12 cellular contexts compared by ENCODE assay signal in genomic region chr13:28204690-28205443, GRCh38.
DNase-seq lines count a peak whose midpoint lies in the region; ATAC-seq, FAIRE-seq and TF ChIP-seq lines count a peak whose summit lies in the region.
"Had no signal": no experiment of that assay in that cellular context is flagged by ENCODE, and none has a peak within 500 bp of the region (broad histone marks: within the 10 kb centered on the region; RNA-seq: fewer than 3 reads in every experiment).

No MANE protein-coding gene starts in this region.

- TF ChIP-seq CTCF in HepG2 (CRISPR knock-in tag; IDR thresholded peaks at IDR 0.05): no peak
- TF ChIP-seq CTCF in right lobe of liver (IDR thresholded peaks at IDR 0.05): no peak
- TF ChIP-seq CTCF in nephron progenitor cell (IDR thresholded peaks at IDR 0.05): no peak

- H3K9me3 ChIP-seq in HepG2 (ENCODE audit: low read length) (no peaks in the 10 kb centered on the region), right lobe of liver (no peaks in the 10 kb centered on the region)
- H3K9me3 ChIP-seq: BE2C had no signal

- H3K4me1 ChIP-seq in HepG2 (ENCODE audit: insufficient read depth, low read length): peaks cover 20% of the 10 kb centered on the region
- no peaks in the 10 kb centered on the region for H3K4me1 ChIP-seq in right lobe of liver
- H3K4me1 ChIP-seq: BE2C had no signal

- CTCF ChIA-PET in HepG2 (lab: Yijun Ruan, JAX; ENCODE audit: low intra/inter-chr PET ratio, low total read pairs): no interaction called here

- TF ChIP-seq POLR2A in HepG2 (IDR thresholded peaks at IDR 0.05; ENCODE audit: insufficient read depth in 1 of 2, low read depth in 2 of 2, low read length in 2 of 2): no peak
- TF ChIP-seq POLR2A in right lobe of liver (IDR thresholded peaks at IDR 0.05): no peak

- H3K4me3 Mint-ChIP-seq in nephron progenitor cell: no peak overlapping the region
- H3K4me3 Mint-ChIP-seq in stimulated activated naive CD8-positive, alpha-beta T cell treated with anti-CD3 and anti-CD28 coated beads, Interleukin-15, amount 100 ng/mL, for 72 hours: peak overlapping the region; percentile 1 to 18
- H3K4me3 Mint-ChIP-seq: T-helper 1 cell treated with Interleukin-12 subunit alpha and Interleukin-12 subunit beta and Interleukin-4 antibody, amounts not matched to agents 30 μg/mL and 1 μg/mL, for 36 hours had no signal

- H3K4me3 ChIP-seq in HepG2 (replicated peaks in 1 of 3; ENCODE audit: insufficient read depth in 1 of 3, low read depth in 2 of 3, low read length in 3 of 3) (no peak overlapping the region), right lobe of liver (no peak overlapping the region)

- WGBS in HepG2 (ENCODE audit: low lambda C conversion rate): 91% methylated on average over 5 of the region's 5 CpGs
- WGBS in right lobe of liver (ENCODE audit: insufficient coverage, low coverage, low lambda C conversion rate, missing lambda C conversion rate): 60% methylated on average over 5 of the region's 5 CpGs

- in situ Hi-C loops in HepG2 (cut with HindIII; ENCODE audit: extremely low pct_ligation_motif_present, low pct_unique_long_range_greater_than_20kb): no loop called here

- DNase-seq in HepG2 (ENCODE audit: low spot score): peak; percentile 5
- no peak for DNase-seq in right lobe of liver
- no peak for DNase-seq in nephron progenitor cell
- peak; percentile 3 to 65 for DNase-seq in stimulated activated naive CD8-positive, alpha-beta T cell treated with anti-CD3 and anti-CD28 coated beads, Interleukin-15, amount 100 ng/mL, for 72 hours
- DNase-seq in NCI-H82 (lab: John Stamatoyannopoulos, UW): no peak
- DNase-seq in foreskin melanocyte: no peak
- DNase-seq in frontal cortex (ENCODE audit: low spot score in 2 of 2): no peak
- DNase-seq: BE2C had no signal

- no peaks in the 10 kb centered on the region for H3K4me1 Mint-ChIP-seq in nephron progenitor cell
- H3K4me1 Mint-ChIP-seq in stimulated activated naive CD8-positive, alpha-beta T cell treated with anti-CD3 and anti-CD28 coated beads, Interleukin-15, amount 100 ng/mL, for 72 hours: peaks cover 41% of the 10 kb centered on the region

- no peak for FAIRE-seq in HepG2 (lab: Jason Lieb, UNC)
- no peak for FAIRE-seq in frontal cortex (lab: Jason Lieb, UNC)
- FAIRE-seq: colon had no signal

- H3K79me2 ChIP-seq in HepG2 (ENCODE audit: insufficient read depth, low read length): no peaks in the 10 kb centered on the region

- H3K9me3 Mint-ChIP-seq in nephron progenitor cell: no peaks in the 10 kb centered on the region
- no peaks in the 10 kb centered on the region for H3K9me3 Mint-ChIP-seq in stimulated activated naive CD8-positive, alpha-beta T cell treated with anti-CD3 and anti-CD28 coated beads, Interleukin-15, amount 100 ng/mL, for 72 hours
- H3K9me3 Mint-ChIP-seq: T-helper 1 cell treated with Interleukin-12 subunit alpha and Interleukin-12 subunit beta and Interleukin-4 antibody, amounts not matched to agents 30 μg/mL and 1 μg/mL, for 36 hours had no signal

- peak overlapping the region; percentile 1 for H3K27ac Mint-ChIP-seq in nephron progenitor cell
- H3K27ac Mint-ChIP-seq in stimulated activated naive CD8-positive, alpha-beta T cell treated with anti-CD3 and anti-CD28 coated beads, Interleukin-15, amount 100 ng/mL, for 72 hours: peak overlapping the region in 1 of 2 donors; percentile 74
- H3K27ac Mint-ChIP-seq: T-helper 1 cell treated with Interleukin-12 subunit alpha and Interleukin-12 subunit beta and Interleukin-4 antibody, amounts not matched to agents 30 μg/mL and 1 μg/mL, for 36 hours had no signal

- intact Hi-C loops in HepG2 (cut with micrococcal nuclease; ENCODE audit: unreplicated experiment): no loop called here
- intact Hi-C loops in right lobe of liver (cut with DNase I): no loop called here

- H3K27me3 ChIP-seq in HepG2 (ENCODE audit: control insufficient read depth in 1 of 2, insufficient read depth in 2 of 2, low read length in 2 of 2) (no peaks in the 10 kb centered on the region), right lobe of liver (no peaks in the 10 kb centered on the region)
- H3K27me3 ChIP-seq: BE2C had no signal

- ATAC-seq in HepG2 (no peak), right lobe of liver (no peak), HG03108 (IDR thresholded peaks at IDR 0.05; ENCODE audit: unreplicated experiment) (peak; percentile 59)
- peak; percentile 98 for ATAC-seq in stimulated activated naive CD8-positive, alpha-beta T cell treated with anti-CD3 and anti-CD28 coated beads, Interleukin-15, amount 100 ng/mL, for 72 hours
- ATAC-seq: HCT116 had no signal

- H3K36me3 Mint-ChIP-seq in nephron progenitor cell (ENCODE audit: low read depth): peaks cover 65% of the 10 kb centered on the region

- H3K4me2 ChIP-seq in HepG2 (ENCODE audit: low read depth, low read length): no peak overlapping the region

- TF ChIP-seq EP300 in HepG2 (IDR thresholded peaks at IDR 0.05; ENCODE audit: low read depth in 2 of 2, low read length in 2 of 2): no peak
- TF ChIP-seq EP300 in HepG2 (CRISPR knock-in tag; IDR thresholded peaks at IDR 0.05; ENCODE audit: borderline replicate concordance): no peak

- TF ChIP-seq RAD21 in HepG2 (CRISPR knock-in tag; IDR thresholded peaks at IDR 0.05): no peak

- H3K27me3 Mint-ChIP-seq in nephron progenitor cell (ENCODE audit: low read depth, poor library complexity): peaks cover 2% of the 10 kb centered on the region
- H3K27me3 Mint-ChIP-seq in stimulated activated naive CD8-positive, alpha-beta T cell treated with anti-CD3 and anti-CD28 coated beads, Interleukin-15, amount 100 ng/mL, for 72 hours: no peaks in the 10 kb centered on the region

- H3K27ac ChIP-seq in HepG2 (ENCODE audit: extremely low read length, insufficient read depth, low read length) (no peak overlapping the region), right lobe of liver (no peak overlapping the region)

- no TSS peak for BruUV-seq in HepG2 (replicated peaks; lab: Mats Ljungman, UMichigan)

- POLR2A ChIA-PET in HepG2 (lab: Yijun Ruan, JAX): no interaction called here

- no peaks in the 10 kb centered on the region for H4K20me1 ChIP-seq in HepG2 (ENCODE audit: insufficient read depth, low read length)

- H3K36me3 ChIP-seq in HepG2 (replicated peaks in 1 of 2; ENCODE audit: control insufficient read depth in 1 of 2, insufficient read depth in 2 of 2, low read length in 2 of 2): no peaks in the 10 kb centered on the region
- no peaks in the 10 kb centered on the region for H3K36me3 ChIP-seq in right lobe of liver
- H3K36me3 ChIP-seq: BE2C had no signal

- no peak overlapping the region for H2AFZ ChIP-seq in HepG2 (ENCODE audit: low read length)

- no peak overlapping the region for H3K9ac ChIP-seq in HepG2 (ENCODE audit: insufficient read depth, low read depth, low read length)

TF ChIP-seq in HepG2, 621 proteins besides CTCF, POLR2A, EP300 and RAD21:
- TF ChIP-seq ZBTB21 (CRISPR knock-in tag; IDR thresholded peaks at IDR 0.05) (0 out of 2 replicates have a peak, but pooled peaks have one; percentile 37), ZNF451 (CRISPR knock-in tag; IDR thresholded peaks at IDR 0.05) (no peak)
TF ChIP-seq in HepG2: peak in this region for 1.

Comparison
In these comparisons a context has a peak if more than half of its experiments do, and no peak if none do; other contexts are left out.
1. DNase-seq: peak in HepG2 (single experiment) and stimulated activated naive CD8-positive, alpha-beta T cell treated with anti-CD3 and anti-CD28 coated beads, Interleukin-15, amount 100 ng/mL, for 72 hours (2 of 2); none in right lobe of liver (0 of 3), nephron progenitor cell (single experiment), NCI-H82 (single experiment), foreskin melanocyte (single experiment) and frontal cortex (0 of 2).
2. ATAC-seq: peak in HG03108 (single experiment) and stimulated activated naive CD8-positive, alpha-beta T cell treated with anti-CD3 and anti-CD28 coated beads, Interleukin-15, amount 100 ng/mL, for 72 hours (single experiment); none in HepG2 (single experiment) and right lobe of liver (0 of 4).